ENCODE assay signal across 1 cellular context in genomic region chr17:67509390-67509789, GRCh38.
TF ChIP-seq lines count a peak whose summit lies in the region.

No MANE protein-coding gene starts in this region.

TF ChIP-seq in HEK293, 187 proteins besides CTCF, POLR2A, EP300 and RAD21 (continued from another document):
- TF ChIP-seq ZNF518A (tag by site-specific recombination; conservative IDR thresholded peaks at IDR 0.05; ENCODE audit: low read depth) (peak; percentile 84), ZNF623 (tag by site-specific recombination; IDR thresholded peaks at IDR 0.05) (peak; percentile 70), REST (tag by site-specific recombination; IDR thresholded peaks at IDR 0.05) (peak; percentile 51; the same call in 1 of the 2 replicates), ZNF580 (tag by site-specific recombination; IDR thresholded peaks at IDR 0.05) (0 out of 2 replicates have a peak, but pooled peaks have one; percentile 12), ZNF529 (tag by site-specific recombination; IDR thresholded peaks at IDR 0.05; ENCODE audit: insufficient replicate concordance) (peak; percentile 22), ZNF560 (tag by site-specific recombination; IDR thresholded peaks at IDR 0.05; ENCODE audit: borderline replicate concordance) (peak; percentile 71; the same call in 1 of the 2 replicates), ZNF266 (tag by site-specific recombination; IDR thresholded peaks at IDR 0.05; ENCODE audit: low read depth) (0 out of 2 replicates have a peak, but pooled peaks have one; percentile 35), ZBTB21 (tag by site-specific recombination; IDR thresholded peaks at IDR 0.05) (0 out of 2 replicates have a peak, but pooled peaks have one; percentile 41), GLI2 (tag by site-specific recombination; IDR thresholded peaks at IDR 0.05; ENCODE audit: borderline replicate concordance, low read depth) (peak; percentile 18; the same call in 1 of the 2 replicates), ZNF354C (tag by site-specific recombination; IDR thresholded peaks at IDR 0.05; ENCODE audit: borderline replicate concordance, low read depth) (0 out of 2 replicates have a peak, but pooled peaks have one; percentile 55), ZBTB11 (tag by site-specific recombination; conservative IDR thresholded peaks at IDR 0.05; ENCODE audit: low read depth) (peak; percentile 78), ZNF510 (tag by site-specific recombination; IDR thresholded peaks at IDR 0.05; ENCODE audit: insufficient replicate concordance) (peak; percentile 60), ZNF426 (tag by site-specific recombination; IDR thresholded peaks at IDR 0.05) (peak; percentile 81), ZNF140 (tag by site-specific recombination; IDR thresholded peaks at IDR 0.05) (peak; percentile 47; the same call in 1 of the 2 replicates), ZBTB8A (tag by site-specific recombination; IDR thresholded peaks at IDR 0.05) (peak; percentile 76)
